Comparison of ENCODE assay signal across 23 cellular contexts in the genomic region with DNA sequence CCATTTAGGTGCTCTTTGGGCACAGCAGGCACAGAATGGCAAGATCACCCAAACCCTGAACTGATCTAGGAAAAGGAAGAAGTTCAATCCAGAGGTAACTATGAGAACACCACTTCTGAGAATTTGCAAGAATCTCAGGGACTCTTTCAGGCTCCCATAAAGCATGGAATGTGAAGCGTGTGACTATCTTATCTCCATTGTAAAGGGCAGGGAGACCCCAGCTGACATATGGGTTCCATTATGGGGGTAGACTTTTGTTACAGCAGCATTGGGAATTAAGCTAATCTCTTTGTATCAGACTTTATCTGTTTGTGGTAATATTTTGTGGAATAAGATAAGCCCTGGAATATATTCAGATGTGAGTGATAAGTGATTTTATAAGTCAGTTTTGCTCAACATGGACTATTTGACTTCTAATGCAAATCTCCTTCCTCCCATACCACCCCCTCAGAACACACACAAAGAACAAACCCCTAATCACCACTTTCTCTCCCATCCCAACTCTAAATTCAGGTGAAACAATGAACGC.
DNase-seq lines count a peak whose midpoint lies in the region; ATAC-seq and TF ChIP-seq lines count a peak whose summit lies in the region.
"Had no signal": no experiment of that assay in that cellular context is flagged by ENCODE, and none has a peak within 500 bp of the region (broad histone marks: within the 10 kb centered on the region; RNA-seq: fewer than 3 reads in every experiment).

No MANE protein-coding gene starts in this region.

- H3K4me1 ChIP-seq in GM23338 (ENCODE audit: insufficient read depth) = no peaks in the 10 kb centered on the region
- H3K4me1 ChIP-seq: A549; BE2C; BLaER1 treated with 17β-estradiol and CSF1 and Interleukin-3, amounts not matched to agents 10 nM and 100 nM; HAP-1 had no signal

- H3K27ac ChIP-seq in GM23338 (ENCODE audit: low read depth) = no peak overlapping the region
- H3K27ac ChIP-seq: A549; BLaER1 treated with 17β-estradiol and CSF1 and Interleukin-3, amounts not matched to agents 10 nM and 100 nM had no signal

- ATAC-seq in GM23338 (no peak), WTC11 (peak; percentile 30; the same call in 1 of the 2 replicates), GM21515 (IDR thresholded peaks at IDR 0.05; ENCODE audit: unreplicated experiment) (no peak)
- ATAC-seq: A549 had no signal

- H3K36me3 Mint-ChIP-seq in GM23338 (ENCODE audit: low read depth) (no peaks in the 10 kb centered on the region), WTC11 (no peaks in the 10 kb centered on the region), nephron (ENCODE audit: low read depth) (no peaks in the 10 kb centered on the region)
- H3K36me3 Mint-ChIP-seq: CD14-positive monocyte had no signal

- H3K4me3 Mint-ChIP-seq in GM23338 (no peak overlapping the region), WTC11 (no peak overlapping the region), nephron (no peak overlapping the region)
- H3K4me3 Mint-ChIP-seq: CD14-positive monocyte; CD4-positive, alpha-beta T cell; HFFc6 had no signal

- H3K4me3 ChIP-seq in GM23338 (no peak overlapping the region), fibroblast of the aortic adventitia (ENCODE audit: low read depth, low read length) (no peak overlapping the region)
- H3K4me3 ChIP-seq: A549; BLaER1 treated with 17β-estradiol and CSF1 and Interleukin-3, amounts not matched to agents 10 nM and 100 nM; HAP-1 had no signal

- POLR2A ChIA-PET in WTC11 (lab: Charles Lee) = no interaction called here

- H3K9me2 ChIP-seq in GM23338 (ENCODE audit: insufficient read depth) = no peaks in the 10 kb centered on the region; the same call in 1 of the 2 replicates

- H3K27me3 ChIP-seq in GM23338 (ENCODE audit: insufficient read depth) = no peaks in the 10 kb centered on the region
- H3K27me3 ChIP-seq: BE2C; BLaER1 treated with 17β-estradiol and CSF1 and Interleukin-3, amounts not matched to agents 10 nM and 100 nM had no signal

- no peaks in the 10 kb centered on the region for H3K9me3 Mint-ChIP-seq in GM23338
- H3K9me3 Mint-ChIP-seq in WTC11 = no peaks in the 10 kb centered on the region
- no peaks in the 10 kb centered on the region for H3K9me3 Mint-ChIP-seq in nephron
- H3K9me3 Mint-ChIP-seq: HFFc6 had no signal

- CTCF ChIA-PET in WTC11 (lab: Charles Lee) = no interaction called here

- H3K36me3 ChIP-seq in GM23338 (ENCODE audit: insufficient read depth) = no peaks in the 10 kb centered on the region
- H3K36me3 ChIP-seq: BE2C; BLaER1 treated with 17β-estradiol and CSF1 and Interleukin-3, amounts not matched to agents 10 nM and 100 nM; HAP-1 had no signal

- H3F3A ChIP-seq in GM23338 (replicated peaks; ENCODE audit: low read depth) = no peaks in the 10 kb centered on the region

- H3K4me1 Mint-ChIP-seq in GM23338 (peaks cover 8% of the 10 kb centered on the region; the same call in 2 of the 3 replicates), WTC11 (peaks cover 11% of the 10 kb centered on the region), nephron (peaks cover 14% of the 10 kb centered on the region)
- H3K4me1 Mint-ChIP-seq: CD14-positive monocyte had no signal

- H3K27ac Mint-ChIP-seq in GM23338 (no peak overlapping the region), WTC11 (no peak overlapping the region), nephron (peak overlapping the region in 2 of 3 experiments; percentile 0 to 24)
- H3K27ac Mint-ChIP-seq: CD14-positive monocyte; CD4-positive, alpha-beta T cell; HFFc6 had no signal

- TF ChIP-seq CTCF in GM23338 (conservative IDR thresholded peaks at IDR 0.05; ENCODE audit: low read depth in 2 of 2) = no peak
- no peak for TF ChIP-seq CTCF in WTC11 (IDR thresholded peaks at IDR 0.05)
- no peak for TF ChIP-seq CTCF in fibroblast of the aortic adventitia (IDR thresholded peaks at IDR 0.05; ENCODE audit: insufficient read depth, low read length)
- no peak for TF ChIP-seq CTCF in nephron (IDR thresholded peaks at IDR 0.05; ENCODE audit: unreplicated experiment in 3 of 3)
- TF ChIP-seq CTCF in GM20000 (IDR thresholded peaks at IDR 0.05; ENCODE audit: extremely low read depth, missing control alignments) = no peak

- H3K27me3 Mint-ChIP-seq in GM23338 (ENCODE audit: insufficient read depth, low read depth, poor library complexity) (peaks cover 4% of the 10 kb centered on the region), WTC11 (ENCODE audit: low read depth) (no peaks in the 10 kb centered on the region; the same call in 1 of the 2 replicates), nephron (ENCODE audit: low read depth) (no peaks in the 10 kb centered on the region)
- H3K27me3 Mint-ChIP-seq: CD4-positive, alpha-beta T cell had no signal

- 0 out of 2 replicates have a peak overlapping the region, but pooled peaks have one; percentile 30 for H2AFZ ChIP-seq in GM23338

- DNase-seq in GM23338 (ENCODE audit: low spot score) = no peak
- DNase-seq in WTC11 (ENCODE audit: low spot score) = no peak
- DNase-seq in fibroblast of the aortic adventitia (ENCODE audit: low read depth) = peak; percentile 53
- no peak for DNase-seq in globus pallidus (ENCODE audit: low spot score)
- no peak for DNase-seq in GM20000 (ENCODE audit: low spot score)
- DNase-seq: 8988T; ACHN; AML-193; BE2C; Calu3; CD4-positive, alpha-beta T cell; COR-L47; DMS53; DMS79 treated with DMSO at 0.1 percent for 48 hours; GF-D8; GOT3; HFFc6 had no signal

- no peaks in the 10 kb centered on the region for H3K79me2 ChIP-seq in GM23338 (replicated peaks; ENCODE audit: insufficient read depth)

- H3K4me2 ChIP-seq in GM23338 = no peak overlapping the region
- H3K4me2 ChIP-seq: A549; BLaER1 treated with 17β-estradiol and CSF1 and Interleukin-3, amounts not matched to agents 10 nM and 100 nM had no signal

- no peaks in the 10 kb centered on the region for H4K20me1 ChIP-seq in GM23338 (replicated peaks; ENCODE audit: insufficient read depth)
- H4K20me1 ChIP-seq: BLaER1 treated with 17β-estradiol and CSF1 and Interleukin-3, amounts not matched to agents 10 nM and 100 nM had no signal

TF ChIP-seq in GM23338, 12 proteins besides CTCF, POLR2A, EP300 and RAD21:
- TF ChIP-seq NANOG (IDR thresholded peaks at IDR 0.05; ENCODE audit: borderline replicate concordance) = no peak
- TF ChIP-seq, protein P1, sequence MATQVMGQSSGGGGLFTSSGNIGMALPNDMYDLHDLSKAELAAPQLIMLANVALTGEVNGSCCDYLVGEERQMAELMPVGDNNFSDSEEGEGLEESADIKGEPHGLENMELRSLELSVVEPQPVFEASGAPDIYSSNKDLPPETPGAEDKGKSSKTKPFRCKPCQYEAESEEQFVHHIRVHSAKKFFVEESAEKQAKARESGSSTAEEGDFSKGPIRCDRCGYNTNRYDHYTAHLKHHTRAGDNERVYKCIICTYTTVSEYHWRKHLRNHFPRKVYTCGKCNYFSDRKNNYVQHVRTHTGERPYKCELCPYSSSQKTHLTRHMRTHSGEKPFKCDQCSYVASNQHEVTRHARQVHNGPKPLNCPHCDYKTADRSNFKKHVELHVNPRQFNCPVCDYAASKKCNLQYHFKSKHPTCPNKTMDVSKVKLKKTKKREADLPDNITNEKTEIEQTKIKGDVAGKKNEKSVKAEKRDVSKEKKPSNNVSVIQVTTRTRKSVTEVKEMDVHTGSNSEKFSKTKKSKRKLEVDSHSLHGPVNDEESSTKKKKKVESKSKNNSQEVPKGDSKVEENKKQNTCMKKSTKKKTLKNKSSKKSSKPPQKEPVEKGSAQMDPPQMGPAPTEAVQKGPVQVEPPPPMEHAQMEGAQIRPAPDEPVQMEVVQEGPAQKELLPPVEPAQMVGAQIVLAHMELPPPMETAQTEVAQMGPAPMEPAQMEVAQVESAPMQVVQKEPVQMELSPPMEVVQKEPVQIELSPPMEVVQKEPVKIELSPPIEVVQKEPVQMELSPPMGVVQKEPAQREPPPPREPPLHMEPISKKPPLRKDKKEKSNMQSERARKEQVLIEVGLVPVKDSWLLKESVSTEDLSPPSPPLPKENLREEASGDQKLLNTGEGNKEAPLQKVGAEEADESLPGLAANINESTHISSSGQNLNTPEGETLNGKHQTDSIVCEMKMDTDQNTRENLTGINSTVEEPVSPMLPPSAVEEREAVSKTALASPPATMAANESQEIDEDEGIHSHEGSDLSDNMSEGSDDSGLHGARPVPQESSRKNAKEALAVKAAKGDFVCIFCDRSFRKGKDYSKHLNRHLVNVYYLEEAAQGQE (IDR thresholded peaks at IDR 0.05; ENCODE audit: unreplicated experiment) = no peak
- no peak for TF ChIP-seq ZNF331 (CRISPR knock-in tag; IDR thresholded peaks at IDR 0.05; ENCODE audit: low read depth)
- no peak for TF ChIP-seq ZNF114 (CRISPR knock-in tag; IDR thresholded peaks at IDR 0.05)

TF ChIP-seq in WTC11, 78 proteins besides CTCF, POLR2A, EP300 and RAD21:
- no peak for TF ChIP-seq SMAD4 (CRISPR knock-in tag; IDR thresholded peaks at IDR 0.05)
- TF ChIP-seq, protein P2, sequence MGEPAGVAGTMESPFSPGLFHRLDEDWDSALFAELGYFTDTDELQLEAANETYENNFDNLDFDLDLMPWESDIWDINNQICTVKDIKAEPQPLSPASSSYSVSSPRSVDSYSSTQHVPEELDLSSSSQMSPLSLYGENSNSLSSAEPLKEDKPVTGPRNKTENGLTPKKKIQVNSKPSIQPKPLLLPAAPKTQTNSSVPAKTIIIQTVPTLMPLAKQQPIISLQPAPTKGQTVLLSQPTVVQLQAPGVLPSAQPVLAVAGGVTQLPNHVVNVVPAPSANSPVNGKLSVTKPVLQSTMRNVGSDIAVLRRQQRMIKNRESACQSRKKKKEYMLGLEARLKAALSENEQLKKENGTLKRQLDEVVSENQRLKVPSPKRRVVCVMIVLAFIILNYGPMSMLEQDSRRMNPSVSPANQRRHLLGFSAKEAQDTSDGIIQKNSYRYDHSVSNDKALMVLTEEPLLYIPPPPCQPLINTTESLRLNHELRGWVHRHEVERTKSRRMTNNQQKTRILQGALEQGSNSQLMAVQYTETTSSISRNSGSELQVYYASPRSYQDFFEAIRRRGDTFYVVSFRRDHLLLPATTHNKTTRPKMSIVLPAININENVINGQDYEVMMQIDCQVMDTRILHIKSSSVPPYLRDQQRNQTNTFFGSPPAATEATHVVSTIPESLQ (CRISPR knock-in tag; IDR thresholded peaks at IDR 0.05) = no peak

Comparison
In these comparisons a context has a peak if more than half of its experiments do, and no peak if none do; other contexts are left out.
1. H3K27ac Mint-ChIP-seq: peak in nephron (2 of 3); none in GM23338 (single experiment) and WTC11 (single experiment).